ENCODE assay signal across 1 cellular context in the genomic region with DNA sequence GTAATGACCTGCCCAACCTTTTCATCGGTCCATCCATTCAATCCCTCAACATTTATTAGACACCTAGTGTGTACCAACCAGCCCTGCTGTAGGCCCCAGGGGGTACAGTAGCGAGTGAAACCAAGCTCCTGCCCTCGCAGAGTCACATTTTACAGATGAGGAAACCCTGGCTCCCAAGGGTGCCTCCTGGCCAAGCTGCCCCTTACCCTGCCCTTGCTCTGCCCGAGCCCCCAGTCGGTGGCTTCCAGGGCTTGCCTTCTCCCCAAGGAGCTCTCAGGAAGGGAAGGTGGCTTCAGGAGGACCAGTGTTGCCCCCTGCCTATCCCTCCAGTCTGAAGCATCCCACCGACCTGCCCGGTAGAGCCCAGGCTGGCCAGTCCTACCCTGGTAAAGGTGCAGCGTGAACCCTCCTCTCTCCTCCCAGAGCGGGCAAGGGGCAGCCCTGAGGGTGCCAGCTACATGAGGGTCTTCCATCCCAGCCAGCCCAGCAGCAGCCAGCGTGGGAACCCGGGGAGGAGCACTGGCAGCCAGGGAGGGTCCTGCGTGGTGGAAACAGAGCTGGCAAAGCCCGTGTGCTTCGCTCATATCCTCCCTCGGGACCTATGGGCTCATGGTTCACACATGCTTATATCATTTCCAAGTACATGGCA.
TF ChIP-seq lines count a peak whose summit lies in the region.

No MANE protein-coding gene starts in this region.

TF ChIP-seq in WTC11, 78 proteins besides CTCF, POLR2A, EP300 and RAD21 (continued from another document):
- TF ChIP-seq, protein P1, sequence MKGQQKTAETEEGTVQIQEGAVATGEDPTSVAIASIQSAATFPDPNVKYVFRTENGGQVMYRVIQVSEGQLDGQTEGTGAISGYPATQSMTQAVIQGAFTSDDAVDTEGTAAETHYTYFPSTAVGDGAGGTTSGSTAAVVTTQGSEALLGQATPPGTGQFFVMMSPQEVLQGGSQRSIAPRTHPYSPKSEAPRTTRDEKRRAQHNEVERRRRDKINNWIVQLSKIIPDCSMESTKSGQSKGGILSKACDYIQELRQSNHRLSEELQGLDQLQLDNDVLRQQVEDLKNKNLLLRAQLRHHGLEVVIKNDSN (CRISPR knock-in tag; IDR thresholded peaks at IDR 0.05), result no peak
- TF ChIP-seq FOXP1 (CRISPR knock-in tag; IDR thresholded peaks at IDR 0.05; ENCODE audit: borderline replicate concordance) (no peak), IRF2 (CRISPR knock-in tag; IDR thresholded peaks at IDR 0.05; ENCODE audit: borderline replicate concordance, low read depth) (no peak), ZNF121 (CRISPR knock-in tag; IDR thresholded peaks at IDR 0.05) (no peak), TEAD1 (CRISPR knock-in tag; IDR thresholded peaks at IDR 0.05) (no peak), ESRRA (CRISPR knock-in tag; IDR thresholded peaks at IDR 0.05; ENCODE audit: borderline replicate concordance) (no peak), AFF4 (CRISPR knock-in tag; IDR thresholded peaks at IDR 0.05; ENCODE audit: borderline replicate concordance) (no peak), ZNF317 (CRISPR knock-in tag; IDR thresholded peaks at IDR 0.05; ENCODE audit: borderline replicate concordance, low read depth) (no peak)
